8 cellular contexts compared by ENCODE assay signal in genomic region chr15:52010633-52011595, GRCh38. TPM values are rescaled to one million over a fixed set of nuclear protein-coding genes. Genes with fewer than 3 reads are reported as not detected.
DNase-seq lines count a peak whose midpoint lies in the region; TF ChIP-seq lines count a peak whose summit lies in the region.

No MANE protein-coding gene starts in this region.

- no peaks in the 10 kb centered on the region for H3K9me2 ChIP-seq in MM.1S (replicated peaks; ENCODE audit: insufficient read depth, low read length)

- WGBS in thymus, result 95% methylated on average over 14 of the region's 14 CpGs

- H3K4me1 ChIP-seq in SJSA1 (replicated peaks) (peaks cover 47% of the 10 kb centered on the region), thymus (ENCODE audit: control insufficient read depth, insufficient read depth, low read length) (no peaks in the 10 kb centered on the region), BE2C (no peaks in the 10 kb centered on the region), MM.1S (ENCODE audit: low read length) (peaks cover 24% of the 10 kb centered on the region)

- H3K9me3 ChIP-seq in SJSA1 (replicated peaks) (no peaks in the 10 kb centered on the region), thymus (ENCODE audit: control insufficient read depth) (no peaks in the 10 kb centered on the region), BE2C (no peaks in the 10 kb centered on the region), MM.1S (replicated peaks; ENCODE audit: insufficient read depth, low read length) (no peaks in the 10 kb centered on the region)

- H3K36me3 ChIP-seq in SJSA1, result no peaks in the 10 kb centered on the region
- H3K36me3 ChIP-seq in thymus (ENCODE audit: control insufficient read depth, insufficient read depth), result no peaks in the 10 kb centered on the region
- H3K36me3 ChIP-seq in BE2C, result no peaks in the 10 kb centered on the region
- no peaks in the 10 kb centered on the region for H3K36me3 ChIP-seq in MM.1S (replicated peaks; ENCODE audit: insufficient read depth, low read length)

- no peak overlapping the region for H2AFZ ChIP-seq in MM.1S (ENCODE audit: low read length)

- DNase-seq in activated effector memory CD4-positive, alpha-beta T cell treated with anti-CD3 and anti-CD28 coated beads, Interleukin-2, amount 50 U/mL, for 16 hours, result peak; percentile 76
- DNase-seq in activated effector memory CD4-positive, alpha-beta T cell treated with Interleukin-2 at 50 U/mL for 16 hours, result no peak
- DNase-seq in SJSA1 (ENCODE audit: low read depth in 1 of 2, low spot score in 2 of 2) (peak; percentile 64 to 83), fibroblast of pulmonary artery (ENCODE audit: low read depth) (peak; percentile 83), BE2C (no peak), NCI-H2081 (lab: John Stamatoyannopoulos, UW) (no peak), MM.1S (no peak)

- no peaks in the 10 kb centered on the region for H3K27me3 ChIP-seq in SJSA1 (replicated peaks)
- H3K27me3 ChIP-seq in thymus (ENCODE audit: control insufficient read depth, insufficient read depth), result no peaks in the 10 kb centered on the region
- no peaks in the 10 kb centered on the region for H3K27me3 ChIP-seq in BE2C
- H3K27me3 ChIP-seq in MM.1S (replicated peaks; ENCODE audit: insufficient read depth, low read length), result no peaks in the 10 kb centered on the region

- H3K27ac ChIP-seq in SJSA1, result peak overlapping the region; percentile 37
- H3K27ac ChIP-seq in thymus (ENCODE audit: low read depth), result peak overlapping the region; percentile 25
- H3K27ac ChIP-seq in MM.1S (ENCODE audit: low read length), result no peak overlapping the region

- H3F3A ChIP-seq in MM.1S (ENCODE audit: insufficient read depth, low read length), result peaks cover 10% of the 10 kb centered on the region; the same call in 1 of the 2 replicates

- H3K4me3 ChIP-seq in SJSA1 (no peak overlapping the region), fibroblast of pulmonary artery (replicated peaks; ENCODE audit: low read depth, low read length) (no peak overlapping the region), thymus (ENCODE audit: low read length) (no peak overlapping the region), BE2C (ENCODE audit: low read depth, low read length) (no peak overlapping the region), MM.1S (ENCODE audit: low read length) (no peak overlapping the region)

- H3K4me2 ChIP-seq in MM.1S (ENCODE audit: low read depth, low read length), result no peak overlapping the region

- no peaks in the 10 kb centered on the region for H3K79me2 ChIP-seq in MM.1S (ENCODE audit: low read length)

- no peaks in the 10 kb centered on the region for H4K20me1 ChIP-seq in MM.1S (ENCODE audit: insufficient read depth, low read length)

- no peak overlapping the region for H3K9ac ChIP-seq in MM.1S (ENCODE audit: low read length)

- TF ChIP-seq CTCF in fibroblast of pulmonary artery (IDR thresholded peaks at IDR 0.05; ENCODE audit: low read length, missing control alignments), result no peak
- no peak for TF ChIP-seq CTCF in BE2C (IDR thresholded peaks at IDR 0.05; ENCODE audit: low read depth, low read length)
- TF ChIP-seq CTCF in MM.1S (IDR thresholded peaks at IDR 0.05; ENCODE audit: low read length), result no peak

RNA-seq across cellular contexts. Expression of gene MAPK6, which starts 8.1 kb away (rescaled TPM):
- 26.0 and 56.9 TPM in 2 replicates for total RNA-seq in SJSA1 (2014; rRNA removed; shearing (Covaris generic))
- polyA plus RNA-seq in thymus, result 16.4 TPM
- 25.0 TPM for polyA plus RNA-seq in BE2C (2012; ENCODE audit: insufficient read depth, insufficient read length, low read depth)

RNA-seq across cellular contexts. Expression of gene LEO1, which starts 39.3 kb away (rescaled TPM):
- total RNA-seq in SJSA1 (2014; rRNA removed; shearing (Covaris generic)), result 47.7 and 51.6 TPM in 2 replicates
- 12.5 TPM for polyA plus RNA-seq in thymus
- 42.1 TPM for polyA plus RNA-seq in BE2C (2012; ENCODE audit: insufficient read depth, insufficient read length, low read depth)

Comparison
In these comparisons a context has a peak if more than half of its experiments do, and no peak if none do; other contexts are left out.
1. DNase-seq: peak in activated effector memory CD4-positive, alpha-beta T cell treated with anti-CD3 and anti-CD28 coated beads, Interleukin-2, amount 50 U/mL, for 16 hours (single experiment), SJSA1 (2 of 2) and fibroblast of pulmonary artery (single experiment); none in activated effector memory CD4-positive, alpha-beta T cell treated with Interleukin-2 at 50 U/mL for 16 hours (single experiment), BE2C (single experiment), NCI-H2081 (0 of 2) and MM.1S (single experiment).